ENCODE assay signal across 11 cellular contexts in the genomic region with DNA sequence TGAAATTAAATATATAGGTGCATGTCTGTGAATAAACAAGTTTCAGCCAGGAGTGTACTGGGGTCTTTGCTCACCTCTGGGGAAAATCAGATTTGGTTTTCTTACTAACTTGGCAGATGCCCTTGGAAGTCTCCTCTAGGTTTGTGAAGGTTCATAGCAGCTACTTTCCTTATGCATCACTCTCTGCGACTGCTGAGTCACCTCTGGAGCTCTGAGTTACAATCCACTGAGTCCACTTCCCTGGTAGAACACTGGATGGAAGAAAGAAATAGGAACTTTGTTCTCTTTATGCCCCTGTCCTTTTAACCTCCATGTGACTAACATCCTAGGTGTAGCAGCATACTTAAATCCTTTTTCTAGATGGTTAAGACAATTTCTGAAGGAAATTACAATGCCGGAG. TPM values are rescaled to one million over a fixed set of nuclear protein-coding genes. Genes with fewer than 3 reads are reported as not detected.
DNase-seq lines count a peak whose midpoint lies in the region; ATAC-seq and TF ChIP-seq lines count a peak whose summit lies in the region.
"Had no signal": no experiment of that assay in that cellular context is flagged by ENCODE, and none has a peak within 500 bp of the region (broad histone marks: within the 10 kb centered on the region; RNA-seq: fewer than 3 reads in every experiment).

No MANE protein-coding gene starts in this region.

- no peak for TF ChIP-seq POLR2A in breast epithelium (IDR thresholded peaks at IDR 0.05)

- POLR2A ChIA-PET in MCF 10A (lab: Yijun Ruan, JAX) = interaction anchor here (0.6 to 0.7 kb wide), 2 partner anchors 10 kb away, joined by 3 to 5 read pairs; no protein-coding TSS in a partner anchor

- H3K4me1 ChIP-seq in breast epithelium = no peaks in the 10 kb centered on the region

- H3K27ac ChIP-seq in breast epithelium = no peak overlapping the region
- H3K27ac ChIP-seq: coronary artery had no signal

- BruUV-seq in MCF 10A (replicated peaks; lab: Mats Ljungman, UMichigan) = no TSS peak

- DNase-seq in MCF 10A (ENCODE audit: unreplicated experiment) = peak; percentile 40
- DNase-seq in breast epithelium (ENCODE audit: low spot score in 2 of 2) = no peak
- DNase-seq in MV-4-11 (lab: John Stamatoyannopoulos, UW) = peak; percentile 4
- peak; percentile 68 for DNase-seq in choroid plexus epithelial cell (ENCODE audit: low read depth)
- DNase-seq in stimulated activated naive B cell treated with anti-CD40 and anti-IgM and Interleukin-4, amounts not matched to agents 10 μg/mL and 1 μg/mL and 100 μg/mL, for 72 hours = no peak
- DNase-seq in globus pallidus (ENCODE audit: low spot score) = no peak
- DNase-seq in omental fat pad (ENCODE audit: low spot score) = no peak
- DNase-seq: NCI-H2029 had no signal

- ATAC-seq in stimulated activated naive B cell treated with anti-CD40 and anti-IgM and Interleukin-4, amounts not matched to agents 10 μg/mL and 1 μg/mL and 100 μg/mL, for 72 hours (replicated peaks) = peak; percentile 33 to 64
- no peak for ATAC-seq in GM21576 (IDR thresholded peaks at IDR 0.05; ENCODE audit: unreplicated experiment)
- no peak for ATAC-seq in omental fat pad (ENCODE audit: low FRiP score)

- no peak for TF ChIP-seq CTCF in MCF 10A (IDR thresholded peaks at IDR 0.05; ENCODE audit: unreplicated experiment)
- TF ChIP-seq CTCF in breast epithelium (IDR thresholded peaks at IDR 0.05) = no peak
- no peak for TF ChIP-seq CTCF in choroid plexus epithelial cell (conservative IDR thresholded peaks at IDR 0.05; ENCODE audit: low read depth, low read length)
- no peak for TF ChIP-seq CTCF in omental fat pad (IDR thresholded peaks at IDR 0.05)

- H3K27ac Mint-ChIP-seq in MCF 10A (ENCODE audit: low read depth, unreplicated experiment) = no peak overlapping the region
- no peak overlapping the region for H3K27ac Mint-ChIP-seq in stimulated activated naive B cell treated with anti-CD40 and anti-IgM and Interleukin-4, amounts not matched to agents 10 μg/mL and 1 μg/mL and 100 μg/mL, for 72 hours
- H3K27ac Mint-ChIP-seq: activated T-helper 1 cell treated with anti-CD3 and anti-CD28 coated beads, Interleukin-12 subunit alpha, Interleukin-12 subunit beta, Interleukin-2, Interleukin-4 antibody, amounts not matched to agents 30 ng/mL and 10 ng/mL and 1 ng/mL, durations not matched to agents 14 hours and 24 hours and 36 hours had no signal

- CTCF ChIA-PET in MCF 10A (lab: Yijun Ruan, JAX) = no interaction called here

- H3K36me3 ChIP-seq in breast epithelium = no peaks in the 10 kb centered on the region

- no peaks in the 10 kb centered on the region for H3K36me3 Mint-ChIP-seq in MCF 10A (ENCODE audit: insufficient read depth, unreplicated experiment)
- no peaks in the 10 kb centered on the region for H3K36me3 Mint-ChIP-seq in stimulated activated naive B cell treated with anti-CD40 and anti-IgM and Interleukin-4, amounts not matched to agents 10 μg/mL and 1 μg/mL and 100 μg/mL, for 72 hours

- intact Hi-C loops in MCF 10A (cut with micrococcal nuclease) = no loop called here
- intact Hi-C loops in breast epithelium (cut with DNase I; ENCODE audit: low total_unique reads) = no loop called here

- no peak overlapping the region for H3K4me3 Mint-ChIP-seq in MCF 10A (ENCODE audit: unreplicated experiment)
- H3K4me3 Mint-ChIP-seq in stimulated activated naive B cell treated with anti-CD40 and anti-IgM and Interleukin-4, amounts not matched to agents 10 μg/mL and 1 μg/mL and 100 μg/mL, for 72 hours = no peak overlapping the region
- H3K4me3 Mint-ChIP-seq: activated T-helper 1 cell treated with anti-CD3 and anti-CD28 coated beads, Interleukin-12 subunit alpha, Interleukin-12 subunit beta, Interleukin-2, Interleukin-4 antibody, amounts not matched to agents 30 ng/mL and 10 ng/mL and 1 ng/mL, durations not matched to agents 14 hours and 24 hours and 36 hours had no signal

- H3K9me3 Mint-ChIP-seq in MCF 10A (ENCODE audit: unreplicated experiment) = no peaks in the 10 kb centered on the region
- H3K9me3 Mint-ChIP-seq in stimulated activated naive B cell treated with anti-CD40 and anti-IgM and Interleukin-4, amounts not matched to agents 10 μg/mL and 1 μg/mL and 100 μg/mL, for 72 hours = no peaks in the 10 kb centered on the region

- H3K9me3 ChIP-seq in breast epithelium = no peaks in the 10 kb centered on the region

- no peaks in the 10 kb centered on the region for H3K27me3 ChIP-seq in breast epithelium

- peaks cover 32% of the 10 kb centered on the region for H3K4me1 Mint-ChIP-seq in MCF 10A (ENCODE audit: insufficient read depth, unreplicated experiment)
- H3K4me1 Mint-ChIP-seq in stimulated activated naive B cell treated with anti-CD40 and anti-IgM and Interleukin-4, amounts not matched to agents 10 μg/mL and 1 μg/mL and 100 μg/mL, for 72 hours = peaks cover 4 to 6% of the 10 kb centered on the region in 2 donors

- no peaks in the 10 kb centered on the region for H3K27me3 Mint-ChIP-seq in MCF 10A (ENCODE audit: insufficient read depth, unreplicated experiment)
- H3K27me3 Mint-ChIP-seq in stimulated activated naive B cell treated with anti-CD40 and anti-IgM and Interleukin-4, amounts not matched to agents 10 μg/mL and 1 μg/mL and 100 μg/mL, for 72 hours = peaks cover 5% of the 10 kb centered on the region in 2 donors

- H3K4me3 ChIP-seq in breast epithelium (no peak overlapping the region), choroid plexus epithelial cell (ENCODE audit: low read depth, low read length) (no peak overlapping the region)
- H3K4me3 ChIP-seq: coronary artery had no signal

RNA-seq across cellular contexts. Expression of a gene that starts 4.4 kb away (rescaled TPM):
- total RNA-seq in MCF 10A (2022) = not detected in 2 replicates
- under 1 TPM in 1 of 3 donors, not detected in 2; 0.44 TPM for total RNA-seq in breast epithelium
- under 1 TPM in 2 of 4 donors, not detected in 2; 0.24 to 0.31 TPM for total RNA-seq in omental fat pad

Comparison
In these comparisons a context has a peak if more than half of its experiments do, and no peak if none do; other contexts are left out.
1. DNase-seq: peak in MCF 10A (single experiment), MV-4-11 (single experiment) and choroid plexus epithelial cell (single experiment); none in breast epithelium (0 of 2), stimulated activated naive B cell treated with anti-CD40 and anti-IgM and Interleukin-4, amounts not matched to agents 10 μg/mL and 1 μg/mL and 100 μg/mL, for 72 hours (single experiment), globus pallidus (single experiment) and omental fat pad (single experiment).
2. ATAC-seq: peak in stimulated activated naive B cell treated with anti-CD40 and anti-IgM and Interleukin-4, amounts not matched to agents 10 μg/mL and 1 μg/mL and 100 μg/mL, for 72 hours (2 of 2); none in GM21576 (single experiment) and omental fat pad (single experiment).